In the genomic region with DNA sequence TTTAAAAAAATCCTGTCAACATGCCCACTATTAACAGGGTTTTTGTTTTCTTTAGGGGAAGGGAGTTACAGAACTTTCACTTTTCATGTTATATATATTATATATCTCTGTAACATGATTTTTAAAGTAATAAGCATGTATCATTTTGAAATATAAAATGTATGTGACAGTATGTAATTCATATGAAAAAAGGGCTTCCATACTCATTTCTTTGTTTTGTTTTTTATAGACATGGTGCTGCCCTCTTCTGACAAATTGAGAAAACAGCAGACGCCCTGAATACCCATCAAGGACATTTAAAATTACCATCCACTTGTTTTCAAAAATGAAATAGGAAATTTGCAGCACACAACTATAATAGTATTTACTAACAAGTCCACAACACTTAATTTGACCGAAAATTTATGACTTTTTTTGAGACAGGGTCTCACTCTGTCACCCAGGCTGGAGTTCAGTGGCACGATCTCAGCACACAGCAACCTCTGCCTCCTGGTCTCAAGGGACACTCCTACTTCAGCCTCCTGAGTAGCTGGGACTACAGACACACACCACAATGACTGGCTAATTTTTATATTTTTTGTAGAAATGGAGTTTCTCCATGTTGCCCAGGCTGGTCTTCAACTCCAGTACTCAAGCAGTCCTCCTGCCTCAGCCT, we compare ENCODE assay signal across 9 cellular contexts. TPM values are rescaled to one million over a fixed set of nuclear protein-coding genes. Genes with fewer than 3 reads are reported as not detected.
A peak's percentile ranks its signal among the peaks of the same experiment; 100 is the strongest.
DNase-seq lines count a peak whose midpoint lies in the region; ATAC-seq, FAIRE-seq and TF ChIP-seq lines count a peak whose summit lies in the region.
"Had no signal": no experiment of that assay in that cellular context is flagged by ENCODE, and none has a peak within 500 bp of the region (broad histone marks: within the 10 kb centered on the region; RNA-seq: fewer than 3 reads in every experiment).

No MANE protein-coding gene starts in this region.

- no peaks in the 10 kb centered on the region for H3K27me3 ChIP-seq in mammary epithelial cell (ENCODE audit: insufficient read depth, low read length)
- H3K27me3 ChIP-seq in right lobe of liver, result no peaks in the 10 kb centered on the region

- no peak overlapping the region for H3K9ac ChIP-seq in mammary epithelial cell (ENCODE audit: insufficient read depth, low read length)

- H3K36me3 Mint-ChIP-seq in activated naive CD8-positive, alpha-beta T cell treated with anti-CD3 and anti-CD28 coated beads for 36 hours, result peaks cover 13% of the 10 kb centered on the region
- peaks cover 29% of the 10 kb centered on the region for H3K36me3 Mint-ChIP-seq in activated naive CD8-positive, alpha-beta T cell treated with anti-CD3 and anti-CD28 coated beads, Interleukin-2, amount 50 U/mL, for 24 hours (ENCODE audit: low read depth)

- H3K4me1 Mint-ChIP-seq in activated naive CD8-positive, alpha-beta T cell treated with anti-CD3 and anti-CD28 coated beads for 36 hours, result peaks cover 16% of the 10 kb centered on the region
- H3K4me1 Mint-ChIP-seq in activated naive CD8-positive, alpha-beta T cell treated with anti-CD3 and anti-CD28 coated beads, Interleukin-2, amount 50 U/mL, for 24 hours, result peaks cover 22% of the 10 kb centered on the region

- in situ Hi-C loops in mammary epithelial cell (cut with MboI; ENCODE audit: low sequenced_read_pairs in 2 of 2), result loop anchor here (10.0 kb wide), 1 partner anchor 208 kb away; no protein-coding TSS in a partner anchor

- CTCF ChIA-PET in mammary epithelial cell (lab: Charles Lee; ENCODE audit: low non-redundant PET), result no interaction called here

- H3K9me3 Mint-ChIP-seq in activated naive CD8-positive, alpha-beta T cell treated with anti-CD3 and anti-CD28 coated beads for 36 hours, result no peaks in the 10 kb centered on the region
- no peaks in the 10 kb centered on the region for H3K9me3 Mint-ChIP-seq in activated naive CD8-positive, alpha-beta T cell treated with anti-CD3 and anti-CD28 coated beads, Interleukin-2, amount 50 U/mL, for 24 hours

- no peak for TF ChIP-seq POLR2A in right lobe of liver (IDR thresholded peaks at IDR 0.05)
- no peak for TF ChIP-seq POLR2A in H54 (IDR thresholded peaks at IDR 0.05; ENCODE audit: low read depth, low read length)

- H3K4me3 ChIP-seq in mammary epithelial cell (replicated peaks in 1 of 3; ENCODE audit: insufficient read depth in 1 of 3, low read depth in 2 of 3, low read length in 3 of 3) (no peak overlapping the region), right lobe of liver (no peak overlapping the region)
- H3K4me3 ChIP-seq: HAP-1 had no signal

- H3K36me3 ChIP-seq in mammary epithelial cell (ENCODE audit: insufficient read depth, low read length) (peaks cover 6% of the 10 kb centered on the region), right lobe of liver (peaks cover 0 to 5% (median 0%) of the 10 kb centered on the region in 4 donors)

- intact Hi-C loops in mammary epithelial cell (cut with micrococcal nuclease), result loop anchor here (1.0 to 5.0 kb wide), 3 partner anchors 164 to 359 kb away; no protein-coding TSS in a partner anchor
- intact Hi-C loops in right lobe of liver (cut with DNase I), result no loop called here

- no peak overlapping the region for H3K4me2 ChIP-seq in mammary epithelial cell (ENCODE audit: insufficient read depth, low read depth, low read length)

- no peak overlapping the region for H2AFZ ChIP-seq in mammary epithelial cell (ENCODE audit: low read depth, low read length)

- H3K4me1 ChIP-seq in mammary epithelial cell (ENCODE audit: insufficient read depth, low read length), result peaks cover 2% of the 10 kb centered on the region
- H3K4me1 ChIP-seq in right lobe of liver, result peaks cover 0 to 6% (median 0%) of the 10 kb centered on the region in 4 donors
- H3K4me1 ChIP-seq: HAP-1 had no signal

- no peaks in the 10 kb centered on the region for H4K20me1 ChIP-seq in mammary epithelial cell (ENCODE audit: insufficient read depth, low read length)

- 41% methylated on average over 3 of the region's 3 CpGs for WGBS in mammary epithelial cell (ENCODE audit: low coverage, missing lambda C conversion rate)
- 44% methylated on average over 3 of the region's 3 CpGs for WGBS in right lobe of liver (ENCODE audit: insufficient coverage, low coverage, low lambda C conversion rate, missing lambda C conversion rate)

- H3K9me3 ChIP-seq in mammary epithelial cell (replicated peaks; ENCODE audit: insufficient read depth, low read length) (no peaks in the 10 kb centered on the region), right lobe of liver (no peaks in the 10 kb centered on the region)
- H3K9me3 ChIP-seq: HAP-1 had no signal

- no peak for DNase-seq in activated naive CD8-positive, alpha-beta T cell treated with anti-CD3 and anti-CD28 coated beads for 36 hours
- DNase-seq in activated naive CD8-positive, alpha-beta T cell treated with anti-CD3 and anti-CD28 coated beads, Interleukin-2, amount 50 U/mL, for 24 hours, result no peak
- DNase-seq in NAMALWA (ENCODE audit: low spot score), result peak; percentile 67
- DNase-seq in mammary epithelial cell, result peak; percentile 14
- DNase-seq in right lobe of liver, result no peak
- DNase-seq in GM19238 (ENCODE audit: insufficient read length, low spot score), result no peak
- no peak for DNase-seq in H54 (ENCODE audit: insufficient read length, low spot score)

- ATAC-seq in activated naive CD8-positive, alpha-beta T cell treated with anti-CD3 and anti-CD28 coated beads, Interleukin-2, amount 50 U/mL, for 24 hours, result no peak
- ATAC-seq in right lobe of liver, result peak; percentile 58 to 66 (median 60)
- ATAC-seq in HG03354 (IDR thresholded peaks at IDR 0.05; ENCODE audit: poor library complexity, severe bottlenecking, unreplicated experiment), result no peak

- H3K27ac Mint-ChIP-seq in activated naive CD8-positive, alpha-beta T cell treated with anti-CD3 and anti-CD28 coated beads for 36 hours, result peak overlapping the region; percentile 12
- no peak overlapping the region for H3K27ac Mint-ChIP-seq in activated naive CD8-positive, alpha-beta T cell treated with anti-CD3 and anti-CD28 coated beads, Interleukin-2, amount 50 U/mL, for 24 hours

- BruUV-seq in mammary epithelial cell (replicated peaks; lab: Mats Ljungman, UMichigan), result no TSS peak

- H3K27ac ChIP-seq in mammary epithelial cell (ENCODE audit: insufficient read depth, low read depth, low read length) (no peak overlapping the region), right lobe of liver (peak overlapping the region in 1 of 3 donors; percentile 28)

- no peaks in the 10 kb centered on the region for H3K27me3 Mint-ChIP-seq in activated naive CD8-positive, alpha-beta T cell treated with anti-CD3 and anti-CD28 coated beads for 36 hours
- no peaks in the 10 kb centered on the region for H3K27me3 Mint-ChIP-seq in activated naive CD8-positive, alpha-beta T cell treated with anti-CD3 and anti-CD28 coated beads, Interleukin-2, amount 50 U/mL, for 24 hours

- H3K4me3 Mint-ChIP-seq in activated naive CD8-positive, alpha-beta T cell treated with anti-CD3 and anti-CD28 coated beads for 36 hours, result no peak overlapping the region
- H3K4me3 Mint-ChIP-seq in activated naive CD8-positive, alpha-beta T cell treated with anti-CD3 and anti-CD28 coated beads, Interleukin-2, amount 50 U/mL, for 24 hours, result no peak overlapping the region

- peaks cover 3% of the 10 kb centered on the region for H3K79me2 ChIP-seq in mammary epithelial cell (ENCODE audit: insufficient read depth, low read length)

- TF ChIP-seq CTCF in mammary epithelial cell (conservative IDR thresholded peaks at IDR 0.05 in 1 of 2, IDR thresholded peaks at IDR 0.05 in 1 of 2; ENCODE audit: extremely low read depth in 1 of 2, insufficient read depth in 1 of 2, low read depth in 1 of 2, low read length in 2 of 2) (peak; percentile 59 to 62), right lobe of liver (IDR thresholded peaks at IDR 0.05) (peak; percentile 57 to 73 (median 64))

- dilution Hi-C loops in mammary epithelial cell (cut with HindIII; ENCODE audit: low sequenced_read_pairs), result no loop called here

- no peak for FAIRE-seq in H54 (lab: Jason Lieb, UNC)

RNA-seq across cellular contexts. Expression of gene CFDP1, which starts 30.4 kb away (rescaled TPM):
- 10 to 100 TPM; 35.8 to 36.8 TPM for total RNA-seq in activated naive CD8-positive, alpha-beta T cell treated with anti-CD3 and anti-CD28 coated beads for 36 hours
- total RNA-seq in mammary epithelial cell, result 10 to 100 TPM; 18.0 to 35.9 TPM
- polyA plus RNA-seq in mammary epithelial cell, result 18.1 TPM
- polyA minus RNA-seq in mammary epithelial cell, result 44.1 TPM
- total RNA-seq in right lobe of liver, result 10 to 100 TPM; 23.9 to 43.3 (median 36.0) TPM

Comparison
In these comparisons a context has a peak if more than half of its experiments do, and no peak if none do; other contexts are left out.
1. DNase-seq: peak in NAMALWA (single experiment) and mammary epithelial cell (single experiment); none in activated naive CD8-positive, alpha-beta T cell treated with anti-CD3 and anti-CD28 coated beads for 36 hours (single experiment), activated naive CD8-positive, alpha-beta T cell treated with anti-CD3 and anti-CD28 coated beads, Interleukin-2, amount 50 U/mL, for 24 hours (single experiment), right lobe of liver (0 of 3), GM19238 (single experiment) and H54 (single experiment).
2. ATAC-seq: peak in right lobe of liver (4 of 4); none in activated naive CD8-positive, alpha-beta T cell treated with anti-CD3 and anti-CD28 coated beads, Interleukin-2, amount 50 U/mL, for 24 hours (single experiment) and HG03354 (single experiment).